19 cellular contexts compared by ENCODE assay signal in genomic region chr7:126501617-126502016, GRCh38.
DNase-seq lines count a peak whose midpoint lies in the region; ATAC-seq, FAIRE-seq and TF ChIP-seq lines count a peak whose summit lies in the region.
"Had no signal": no experiment of that assay in that cellular context is flagged by ENCODE, and none has a peak within 500 bp of the region (broad histone marks: within the 10 kb centered on the region; RNA-seq: fewer than 3 reads in every experiment).

No MANE protein-coding gene starts in this region.

- H3K4me3 ChIP-seq in RWPE2 (ENCODE audit: severe bottlenecking) (no peak overlapping the region), mesendoderm (ENCODE audit: low read length) (no peak overlapping the region), vagina (no peak overlapping the region)
- H3K4me3 ChIP-seq: cardiac muscle cell, sigmoid colon, SK-N-MC, testis had no signal

- H3K4me2 ChIP-seq in mesendoderm (ENCODE audit: low read length): no peak overlapping the region

- H3K4ac ChIP-seq in mesendoderm (ENCODE audit: low read depth, low read length): no peak overlapping the region

- H2BK5ac ChIP-seq in mesendoderm (ENCODE audit: low read length): no peak overlapping the region

- DNase-seq in RWPE2 (ENCODE audit: low spot score) (no peak), D721Med (ENCODE audit: insufficient read length, low spot score) (no peak), mesendoderm (no peak), NOMO-1 treated with DMSO at 0.1 percent for 48 hours (lab: John Stamatoyannopoulos, UW; ENCODE audit: unreplicated experiment) (no peak), vagina (ENCODE audit: extremely low spot score in 2 of 2) (no peak)
- DNase-seq: activated CD4-positive, alpha-beta T cell treated with anti-CD3 and anti-CD28 coated beads, Interleukin-2, amount 50 U/mL, for 1 hour; activated naive CD8-positive, alpha-beta T cell treated with anti-CD3 and anti-CD28 coated beads, Interleukin-2, amount 10 ng/mL, durations not matched to agents 7 days and 5 days; activated T-cell treated with anti-CD3 and anti-CD28 coated beads, Interleukin-2, amount 50 U/mL, for 4 hours; Kasumi-1; kidney; NCI-H2029 treated with DMSO at 0.1 percent for 48 hours; sigmoid colon; stimulated activated CD4-positive, alpha-beta T cell treated with anti-CD3 and anti-CD28 coated beads, Interleukin-2, amount 100 ng/mL, for 24 hours; testis had no signal

- no peak for FAIRE-seq in D721Med (lab: Jason Lieb, UNC)
- FAIRE-seq: kidney had no signal

- WGBS in mesendoderm (ENCODE audit: extremely low coverage, insufficient coverage, low lambda C conversion rate): no CpG with 5 or more reads among the region's 2 CpGs

- no peaks in the 10 kb centered on the region for H3K27me3 ChIP-seq in RWPE2 (ENCODE audit: insufficient read depth, poor library complexity, severe bottlenecking)
- no peaks in the 10 kb centered on the region for H3K27me3 ChIP-seq in mesendoderm (ENCODE audit: insufficient read depth, low read length, poor library complexity)
- H3K27me3 ChIP-seq in vagina: no peaks in the 10 kb centered on the region
- H3K27me3 ChIP-seq: cardiac muscle cell, sigmoid colon, testis had no signal

- no peak overlapping the region for H3K18ac ChIP-seq in mesendoderm (ENCODE audit: low read length)

- H3K9me3 ChIP-seq in RWPE2 (ENCODE audit: severe bottlenecking): no peaks in the 10 kb centered on the region
- H3K9me3 ChIP-seq in vagina: no peaks in the 10 kb centered on the region
- H3K9me3 ChIP-seq: sigmoid colon, testis had no signal

- H3K9ac ChIP-seq in mesendoderm (ENCODE audit: low read length): no peak overlapping the region

- intact Hi-C loops in vagina (cut with DNase I): no loop called here

- no peaks in the 10 kb centered on the region for H3K4me1 ChIP-seq in RWPE2 (ENCODE audit: insufficient read depth, poor library complexity, severe bottlenecking)
- no peaks in the 10 kb centered on the region for H3K4me1 ChIP-seq in mesendoderm (ENCODE audit: control insufficient read depth, low read depth, low read length)
- H3K4me1 ChIP-seq in vagina: no peaks in the 10 kb centered on the region
- H3K4me1 ChIP-seq: sigmoid colon, testis had no signal

- no peak overlapping the region for H3K23ac ChIP-seq in mesendoderm (ENCODE audit: low read length)

- no peaks in the 10 kb centered on the region for H3K79me1 ChIP-seq in mesendoderm (ENCODE audit: low read length)

- H4K8ac ChIP-seq in mesendoderm (ENCODE audit: low read depth, low read length): no peak overlapping the region

- no peak for TF ChIP-seq POLR2A in vagina (IDR thresholded peaks at IDR 0.05)

- H2BK15ac ChIP-seq in mesendoderm (replicated peaks; ENCODE audit: low read depth): no peak overlapping the region

- H4K5ac ChIP-seq in mesendoderm (ENCODE audit: low read length): no peak overlapping the region

- ATAC-seq in GM18511 (IDR thresholded peaks at IDR 0.05; ENCODE audit: unreplicated experiment) (peak; percentile 85), GM21526 (IDR thresholded peaks at IDR 0.05; ENCODE audit: low FRiP score, unreplicated experiment) (peak; percentile 62), HG03565 (IDR thresholded peaks at IDR 0.05; ENCODE audit: unreplicated experiment) (peak; percentile 59), RWPE2 (ENCODE audit: low read depth) (peak; percentile 31; the same call in 2 of the 3 replicates)
- ATAC-seq: activated T-cell treated with anti-CD3 and anti-CD28 coated beads, Interleukin-2, amount 50 U/mL, for 4 hours had no signal

- H3K56ac ChIP-seq in mesendoderm (ENCODE audit: low read length): no peak overlapping the region

- no peaks in the 10 kb centered on the region for H3K79me2 ChIP-seq in mesendoderm (ENCODE audit: control insufficient read depth, insufficient read depth, low read length)

- H3K36me3 ChIP-seq in RWPE2 (ENCODE audit: low read depth): no peaks in the 10 kb centered on the region
- no peaks in the 10 kb centered on the region for H3K36me3 ChIP-seq in mesendoderm (ENCODE audit: control insufficient read depth, insufficient read depth, low read length)
- H3K36me3 ChIP-seq in vagina: no peaks in the 10 kb centered on the region
- H3K36me3 ChIP-seq: cardiac muscle cell, sigmoid colon had no signal

- TF ChIP-seq CTCF in RWPE2 (IDR thresholded peaks at IDR 0.05; ENCODE audit: poor library complexity, severe bottlenecking) (no peak), D721Med (IDR thresholded peaks at IDR 0.05; ENCODE audit: insufficient read depth, missing control alignments) (no peak), vagina (IDR thresholded peaks at IDR 0.05) (no peak)

- H2BK120ac ChIP-seq in mesendoderm (ENCODE audit: low read depth, low read length): no peak overlapping the region

- no peak overlapping the region for H2AK5ac ChIP-seq in mesendoderm (ENCODE audit: low read length)

- no peak overlapping the region for H3K27ac ChIP-seq in RWPE2 (ENCODE audit: poor library complexity, severe bottlenecking)
- H3K27ac ChIP-seq in mesendoderm (ENCODE audit: low read depth, low read length): no peak overlapping the region
- no peak overlapping the region for H3K27ac ChIP-seq in vagina
- H3K27ac ChIP-seq: cardiac muscle cell, sigmoid colon, SK-N-MC, testis had no signal

Comparison
In these comparisons a context has a peak if more than half of its experiments do, and no peak if none do; other contexts are left out.
1. ATAC-seq: peak in every context shown above with its lines; median percentile 85 in GM18511; 62 in GM21526; 59 in HG03565; 31 in RWPE2.